ENCODE assay signal across 12 cellular contexts in genomic region chr22:24697671-24698082, GRCh38.
DNase-seq lines count a peak whose midpoint lies in the region; ATAC-seq and TF ChIP-seq lines count a peak whose summit lies in the region.
"Had no signal": no experiment of that assay in that cellular context is flagged by ENCODE, and none has a peak within 500 bp of the region (broad histone marks: within the 10 kb centered on the region; RNA-seq: fewer than 3 reads in every experiment).

No MANE protein-coding gene starts in this region.

- DNase-seq in Right ventricle myocardium inferior (ENCODE audit: missing footprints) (no peak), cardiac septum (ENCODE audit: low spot score) (no peak), left lobe of liver (ENCODE audit: low spot score) (no peak), upper lobe of left lung (peak; percentile 75 to 91), spleen (no peak)
- no peak for DNase-seq in activated CD4-positive, alpha-beta T cell treated with anti-CD3 and anti-CD28 coated beads for 4 hours
- DNase-seq: activated CD8-positive, alpha-beta memory T cell treated with anti-CD3 and anti-CD28 coated beads, Interleukin-2, amount 10 ng/mL, durations not matched to agents 7 days and 5 days; NCI-H774 had no signal

- TF ChIP-seq EP300 in upper lobe of left lung (IDR thresholded peaks at IDR 0.05): peak in 1 of 4 donors; percentile 50

- H3K27me3 ChIP-seq in upper lobe of left lung (no peaks in the 10 kb centered on the region), spleen (replicated peaks in 1 of 7) (no peaks in the 10 kb centered on the region)

- H3K36me3 ChIP-seq in upper lobe of left lung: no peaks in the 10 kb centered on the region
- H3K36me3 ChIP-seq in spleen: no peaks in the 10 kb centered on the region
- H3K36me3 ChIP-seq: tibial artery had no signal

- intact Hi-C loops in Right ventricle myocardium inferior (cut with DNase I): no loop called here
- intact Hi-C loops in cardiac septum (cut with DNase I): no loop called here
- intact Hi-C loops in spleen (cut with DNase I; ENCODE audit: low total_unique reads): no loop called here

- H3K4me1 ChIP-seq in upper lobe of left lung: peaks cover 25 to 51% (median 39%) of the 10 kb centered on the region in 4 donors
- H3K4me1 ChIP-seq in spleen: peaks cover 5 to 42% (median 28%) of the 10 kb centered on the region in 6 donors
- H3K4me1 ChIP-seq: parathyroid adenoma had no signal

- H3K27ac ChIP-seq in VCaP (peak overlapping the region; percentile 73), upper lobe of left lung (peak overlapping the region; percentile 56 to 79 (median 76)), spleen (peak overlapping the region in 3 of 8 donors; percentile 47 to 64 (median 60))
- H3K27ac ChIP-seq: parathyroid adenoma, tibial artery had no signal

- TF ChIP-seq POLR2A in upper lobe of left lung (IDR thresholded peaks at IDR 0.05) (peak in 1 of 4 donors; percentile 6), spleen (IDR thresholded peaks at IDR 0.05) (no peak)

- H3K9me3 ChIP-seq in upper lobe of left lung: no peaks in the 10 kb centered on the region
- no peaks in the 10 kb centered on the region for H3K9me3 ChIP-seq in spleen
- H3K9me3 ChIP-seq: tibial artery had no signal

- 6 to 53% methylated on average over 4 to 5 of the region's 5 CpGs for WGBS in upper lobe of left lung, 2 donors
- WGBS in spleen, 5 donors: 19 to 43% (median 27%) methylated on average over 5 of the region's 5 CpGs

- H3K4me3 ChIP-seq in upper lobe of left lung: no peak overlapping the region
- no peak overlapping the region for H3K4me3 ChIP-seq in spleen
- H3K4me3 ChIP-seq: tibial artery had no signal

- ATAC-seq in Right ventricle myocardium inferior (peak; percentile 47), left lobe of liver (peak; percentile 45), upper lobe of left lung (ENCODE audit: low FRiP score in 2 of 2) (peak; percentile 42 to 87), HG02973 (IDR thresholded peaks at IDR 0.05; ENCODE audit: unreplicated experiment) (no peak)
- ATAC-seq: activated CD8-positive, alpha-beta memory T cell treated with anti-CD3 and anti-CD28 coated beads, Interleukin-2, amount 10 ng/mL, durations not matched to agents 7 days and 5 days had no signal

- no peak for TF ChIP-seq CTCF in VCaP (conservative IDR thresholded peaks at IDR 0.05)
- no peak for TF ChIP-seq CTCF in upper lobe of left lung (IDR thresholded peaks at IDR 0.05)
- no peak for TF ChIP-seq CTCF in spleen (IDR thresholded peaks at IDR 0.05 in 8 of 11, conservative IDR thresholded peaks at IDR 0.05 in 3 of 11)

Comparison
In these comparisons a context has a peak if more than half of its experiments do, and no peak if none do; other contexts are left out.
1. DNase-seq: peak in upper lobe of left lung (2 of 2); none in Right ventricle myocardium inferior (single experiment), cardiac septum (single experiment), left lobe of liver (single experiment), activated CD4-positive, alpha-beta T cell treated with anti-CD3 and anti-CD28 coated beads for 4 hours (0 of 2) and spleen (single experiment).